Comparison of ENCODE assay signal across 26 cellular contexts in the genomic region with DNA sequence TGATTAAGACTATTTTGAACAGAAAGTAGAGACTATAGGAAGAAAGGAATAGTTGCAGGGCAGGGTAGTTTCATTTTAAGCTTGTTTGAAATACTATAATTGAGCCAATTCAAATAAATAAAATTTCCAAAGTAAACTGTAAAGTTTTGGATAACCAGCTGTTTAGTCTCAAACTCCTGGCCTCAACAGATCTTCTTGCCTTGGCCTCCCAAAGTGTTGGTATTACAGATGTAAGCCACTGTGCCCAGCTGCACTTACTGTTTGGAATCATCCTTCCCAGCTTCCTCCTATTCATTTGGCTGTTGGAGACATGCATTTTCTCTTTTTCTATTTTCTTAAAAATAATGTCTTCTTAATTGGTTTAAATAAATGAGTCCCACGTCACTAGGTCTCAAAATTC.
"Had no signal": no experiment of that assay in that cellular context is flagged by ENCODE, and none has a peak within 500 bp of the region (broad histone marks: within the 10 kb centered on the region; RNA-seq: fewer than 3 reads in every experiment).

No MANE protein-coding gene starts in this region.

- H3K4me3 ChIP-seq: ovary, psoas muscle, right lobe of liver, sigmoid colon, stomach, suprapubic skin, testis, tibial artery, transverse colon, upper lobe of right lung, uterus had no signal

- H3K27me3 ChIP-seq: ovary, right lobe of liver, sigmoid colon, stomach, suprapubic skin, testis, tibial artery, transverse colon, upper lobe of right lung, uterus had no signal

- H3K27ac ChIP-seq: ovary, parathyroid adenoma, psoas muscle, right lobe of liver, sigmoid colon, stomach, suprapubic skin, testis, tibial artery, transverse colon, upper lobe of right lung, uterus had no signal

- H3K4me1 ChIP-seq: parathyroid adenoma, psoas muscle, right lobe of liver, sigmoid colon, stomach, suprapubic skin, testis, tibial artery, transverse colon, upper lobe of right lung, uterus had no signal

- DNase-seq: naive thymus-derived CD8-positive, alpha-beta T cell; nephron progenitor cell; occipital lobe; ovary; posterior cingulate gyrus; psoas muscle; right cardiac atrium; right lobe of liver; sigmoid colon; small intestine; stimulated activated CD4-positive, alpha-beta T cell treated with anti-CD3 and anti-CD28 coated beads, Interleukin-15, amount 100 ng/mL, for 24 hours; stimulated activated CD4-positive, alpha-beta T cell treated with anti-CD3 and anti-CD28 coated beads, Interleukin-2, amount 100 ng/mL, for 24 hours; stimulated activated CD4-positive, alpha-beta T cell treated with anti-CD3 and anti-CD28 coated beads, Interleukin-2, amount 100 ng/mL, for 48 hours; stimulated activated CD4-positive, alpha-beta T cell treated with anti-CD3 and anti-CD28 coated beads, Interleukin-4, amount 100 ng/mL, for 24 hours; stimulated activated naive B cell treated with anti-CD40 and anti-IgM and Interleukin-4, amounts not matched to agents 10 μg/mL and 1 μg/mL and 100 μg/mL, for 72 hours; stimulated activated naive CD4-positive, alpha-beta T cell treated with Interleukin-2 at 50 U/mL for 16 hours; stomach; testis; tibial artery; transverse colon; upper lobe of right lung; uterus had no signal

- ATAC-seq: naive thymus-derived CD8-positive, alpha-beta T cell; natural killer cell treated with Interleukin-12 subunit alpha and Interleukin-12 subunit beta and Interleukin-15 and Interleukin-18, amount 100 ng/mL, for 72 hours; psoas muscle; right cardiac atrium; right lobe of liver; stimulated activated effector memory CD8-positive, alpha-beta T cell treated with anti-CD3 and anti-CD28 coated beads, Interleukin-12 subunit alpha, Interleukin-12 subunit beta, amount 100 ng/mL, for 72 hours; stimulated activated naive B cell treated with anti-CD40 and anti-IgM and Interleukin-4, amounts not matched to agents 10 μg/mL and 1 μg/mL and 100 μg/mL, for 72 hours; upper lobe of right lung had no signal

- H3K36me3 ChIP-seq: ovary, right lobe of liver, sigmoid colon, stomach, suprapubic skin, tibial artery, transverse colon, upper lobe of right lung, uterus had no signal

- H3K9me3 ChIP-seq: ovary, psoas muscle, right lobe of liver, sigmoid colon, stomach, suprapubic skin, testis, tibial artery, upper lobe of right lung, uterus had no signal

- H2AFZ ChIP-seq: parathyroid adenoma had no signal

- H3K9ac ChIP-seq: parathyroid adenoma had no signal
